1 cellular context compared by ENCODE assay signal in genomic region chr2:207625014-207625755, GRCh38.
TF ChIP-seq lines count a peak whose summit lies in the region.

Gene METTL21A, minus strand, starts transcription at chr2:207625394. Its CDS starts 1,019 bp downstream, at chr2:207624375.

TF ChIP-seq in HepG2, 621 proteins besides CTCF, POLR2A, EP300 and RAD21 (continued from another document and continues in another):
- TF ChIP-seq SP2 (CRISPR knock-in tag; IDR thresholded peaks at IDR 0.05) (peak; percentile 57), MTERF4 (CRISPR knock-in tag; IDR thresholded peaks at IDR 0.05) (peak; percentile 97), ZNF225 (CRISPR knock-in tag; IDR thresholded peaks at IDR 0.05) (no peak), PHB2 (IDR thresholded peaks at IDR 0.05; ENCODE audit: partially characterized antibody) (no peak), NCOR1 (IDR thresholded peaks at IDR 0.05; ENCODE audit: borderline replicate concordance, low read length) (no peak; the same call in 1 of the 2 replicates), ZNF652 (CRISPR knock-in tag; IDR thresholded peaks at IDR 0.05; ENCODE audit: borderline replicate concordance, low read depth) (no peak), TSC22D2 (CRISPR knock-in tag; IDR thresholded peaks at IDR 0.05; ENCODE audit: borderline replicate concordance) (no peak; the same call in 1 of the 2 replicates), HINFP (CRISPR knock-in tag; IDR thresholded peaks at IDR 0.05; ENCODE audit: low read depth) (peak; percentile 65; the same call in 1 of the 2 replicates), ZBTB2 (CRISPR knock-in tag; IDR thresholded peaks at IDR 0.05; ENCODE audit: low read depth) (peak; percentile 100), HBP1 (CRISPR knock-in tag; IDR thresholded peaks at IDR 0.05; ENCODE audit: low read depth) (no peak), ATF6 (CRISPR knock-in tag; conservative IDR thresholded peaks at IDR 0.05) (peak; percentile 70; the same call in 1 of the 2 replicates), ZNF24 (IDR thresholded peaks at IDR 0.05) (no peak), SATB2 (CRISPR knock-in tag; IDR thresholded peaks at IDR 0.05) (no peak; the same call in 1 of the 2 replicates), ZNF790 (CRISPR knock-in tag; IDR thresholded peaks at IDR 0.05; ENCODE audit: borderline replicate concordance) (peak; percentile 98), GATAD2A (CRISPR knock-in tag; IDR thresholded peaks at IDR 0.05) (peak; percentile 86), ZNF12 (CRISPR knock-in tag; IDR thresholded peaks at IDR 0.05) (0 out of 2 replicates have a peak, but pooled peaks have one; percentile 34), STAT5B (CRISPR knock-in tag; IDR thresholded peaks at IDR 0.05) (no peak; the same call in 1 of the 2 replicates), E2F5 (CRISPR knock-in tag; conservative IDR thresholded peaks at IDR 0.05) (peak; percentile 59; the same call in 1 of the 2 replicates), ARID4A (CRISPR knock-in tag; IDR thresholded peaks at IDR 0.05; ENCODE audit: borderline replicate concordance) (peak; percentile 95), SNAPC2 (CRISPR knock-in tag; IDR thresholded peaks at IDR 0.05) (peak; percentile 78; the same call in 1 of the 2 replicates), TERF1 (CRISPR knock-in tag; IDR thresholded peaks at IDR 0.05) (no peak), ZNF746 (CRISPR knock-in tag; IDR thresholded peaks at IDR 0.05) (peak; percentile 95), ZNF687 (CRISPR knock-in tag; IDR thresholded peaks at IDR 0.05) (peak; percentile 90; the same call in 1 of the 2 replicates), ZNF75D (CRISPR knock-in tag; IDR thresholded peaks at IDR 0.05; ENCODE audit: borderline replicate concordance) (no peak), ZBTB21 (CRISPR knock-in tag; IDR thresholded peaks at IDR 0.05) (peak; percentile 46), TIGD3 (CRISPR knock-in tag; IDR thresholded peaks at IDR 0.05; ENCODE audit: borderline replicate concordance) (no peak), SMC3 (IDR thresholded peaks at IDR 0.05; ENCODE audit: low read length) (no peak)
